9 cellular contexts compared by ENCODE assay signal in the genomic region with DNA sequence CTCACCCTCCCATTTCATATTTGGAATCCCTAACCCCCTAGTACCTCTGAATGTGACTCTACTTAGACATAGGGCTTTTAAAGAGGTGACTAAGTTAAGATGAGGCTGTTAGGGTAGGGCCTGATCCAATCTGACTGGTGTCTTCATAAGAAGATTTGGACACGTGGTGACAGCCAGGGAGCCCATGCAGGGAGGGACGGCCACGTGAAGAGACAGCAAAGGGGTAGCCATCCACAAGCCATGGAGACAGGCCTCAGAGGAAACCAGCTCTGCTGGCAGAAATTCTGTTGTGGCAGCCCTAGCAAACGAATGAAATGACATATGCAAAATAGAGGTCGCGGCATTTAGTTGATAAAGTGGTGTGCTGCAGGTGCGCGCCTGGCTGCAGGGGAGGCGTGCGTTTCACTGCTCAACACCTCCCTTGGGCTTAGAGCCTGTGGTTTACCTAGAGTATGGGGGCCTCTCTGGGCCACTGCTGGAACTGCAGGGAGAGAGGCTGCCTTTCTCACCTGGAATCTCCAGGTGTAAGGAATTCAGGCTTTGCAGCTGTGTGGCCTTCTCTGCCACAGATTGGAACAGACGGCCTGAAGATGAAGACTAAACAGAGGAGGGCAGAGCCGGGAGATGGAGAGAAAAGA. TPM values are rescaled to one million over a fixed set of nuclear protein-coding genes. Genes with fewer than 3 reads are reported as not detected.
DNase-seq lines count a peak whose midpoint lies in the region; ATAC-seq and TF ChIP-seq lines count a peak whose summit lies in the region.
"Had no signal": no experiment of that assay in that cellular context is flagged by ENCODE, and none has a peak within 500 bp of the region (broad histone marks: within the 10 kb centered on the region; RNA-seq: fewer than 3 reads in every experiment).

No MANE protein-coding gene starts in this region.

- H3K23ac ChIP-seq in mesendoderm (ENCODE audit: low read length) = no peak overlapping the region

- H3K4me1 ChIP-seq in BLaER1 treated with 17β-estradiol and CSF1 and Interleukin-3, amounts not matched to agents 10 nM and 100 nM = peaks cover 0 to 24% (median 22%) of the 10 kb centered on the region in 10 experiments; a peak in 16 of 20 replicates
- H3K4me1 ChIP-seq in mammary epithelial cell (ENCODE audit: insufficient read depth, low read length) = peaks cover 14% of the 10 kb centered on the region
- no peaks in the 10 kb centered on the region for H3K4me1 ChIP-seq in mesendoderm (ENCODE audit: control insufficient read depth, low read depth, low read length)
- H3K4me1 ChIP-seq in vagina = no peaks in the 10 kb centered on the region

- dilution Hi-C loops in mammary epithelial cell (cut with HindIII; ENCODE audit: low sequenced_read_pairs) = loop anchor here (5.0 to 10.0 kb wide), 2 partner anchors 57 to 490 kb away; no protein-coding TSS in a partner anchor

- H2BK15ac ChIP-seq in mesendoderm (replicated peaks; ENCODE audit: low read depth) = no peak overlapping the region

- DNase-seq in SHP77 (lab: John Stamatoyannopoulos, UW) = peak; percentile 10 to 66
- peak; percentile 64 for DNase-seq in mammary epithelial cell
- DNase-seq in mesendoderm = peak; percentile 81
- DNase-seq in posterior vena cava (ENCODE audit: low spot score) = no peak
- no peak for DNase-seq in vagina (ENCODE audit: extremely low spot score in 2 of 2)

- no peak for TF ChIP-seq POLR2A in vagina (IDR thresholded peaks at IDR 0.05)

- intact Hi-C loops in mammary epithelial cell (cut with micrococcal nuclease) = loop anchor here (1.0 to 10.0 kb wide), 8 partner anchors 35 to 440 kb away; partner anchors contain the start of genes ABLIM3 and ADRB2
- intact Hi-C loops in posterior vena cava (cut with DNase I) = no loop called here
- intact Hi-C loops in vagina (cut with DNase I) = loop anchor here (10.0 kb wide), 1 partner anchor 300 kb away; no protein-coding TSS in a partner anchor

- H3K79me1 ChIP-seq in mesendoderm (ENCODE audit: low read length) = no peaks in the 10 kb centered on the region

- no peak overlapping the region for H3K56ac ChIP-seq in mesendoderm (ENCODE audit: low read length)

- no peak overlapping the region for H2BK120ac ChIP-seq in mesendoderm (ENCODE audit: low read depth, low read length)

- H2AFZ ChIP-seq in mammary epithelial cell (ENCODE audit: low read depth, low read length) = no peak overlapping the region

- H3K4me2 ChIP-seq in BLaER1 treated with 17β-estradiol and CSF1 and Interleukin-3, amounts not matched to agents 10 nM and 100 nM = peak overlapping the region in 8 of 11 experiments; percentile 22 to 69 (median 56); a peak in 14 of 22 replicates
- H3K4me2 ChIP-seq in mammary epithelial cell (ENCODE audit: insufficient read depth, low read depth, low read length) (no peak overlapping the region), mesendoderm (ENCODE audit: low read length) (no peak overlapping the region)

- H4K20me1 ChIP-seq in BLaER1 treated with 17β-estradiol and CSF1 and Interleukin-3, amounts not matched to agents 10 nM and 100 nM = no peaks in the 10 kb centered on the region
- no peaks in the 10 kb centered on the region for H4K20me1 ChIP-seq in mammary epithelial cell (ENCODE audit: insufficient read depth, low read length)

- CTCF ChIA-PET in mammary epithelial cell (lab: Charles Lee; ENCODE audit: low non-redundant PET) = interaction anchor here (0.7 to 0.9 kb wide), 3 partner anchors 14 to 127 kb away, joined by 4 to 8 read pairs (median 4); no protein-coding TSS in a partner anchor

- peaks cover 10 to 17% (median 13%) of the 10 kb centered on the region in 11 experiments for H3K9me3 ChIP-seq in BLaER1 treated with 17β-estradiol and CSF1 and Interleukin-3, amounts not matched to agents 10 nM and 100 nM (replicated peaks in 1 of 11)
- H3K9me3 ChIP-seq in mammary epithelial cell (replicated peaks; ENCODE audit: insufficient read depth, low read length) (no peaks in the 10 kb centered on the region), vagina (no peaks in the 10 kb centered on the region)

- no peak overlapping the region for H3K18ac ChIP-seq in mesendoderm (ENCODE audit: low read length)

- H2AK5ac ChIP-seq in mesendoderm (ENCODE audit: low read length) = no peak overlapping the region

- no peaks in the 10 kb centered on the region for H3K36me3 ChIP-seq in BLaER1 treated with 17β-estradiol and CSF1 and Interleukin-3, amounts not matched to agents 10 nM and 100 nM
- H3K36me3 ChIP-seq in mammary epithelial cell (ENCODE audit: insufficient read depth, low read length) (no peaks in the 10 kb centered on the region), mesendoderm (ENCODE audit: control insufficient read depth, insufficient read depth, low read length) (no peaks in the 10 kb centered on the region), vagina (no peaks in the 10 kb centered on the region)
- H3K36me3 ChIP-seq: thoracic aorta had no signal

- no TSS peak for BruUV-seq in mammary epithelial cell (replicated peaks; lab: Mats Ljungman, UMichigan)

- 59% methylated on average over 12 of the region's 12 CpGs for WGBS in mammary epithelial cell (ENCODE audit: low coverage, missing lambda C conversion rate)
- WGBS in mesendoderm (ENCODE audit: extremely low coverage, insufficient coverage, low lambda C conversion rate) = no CpG with 5 or more reads among the region's 12 CpGs

- peak; percentile 86 for ATAC-seq in GM19372 (IDR thresholded peaks at IDR 0.05; ENCODE audit: low read depth, unreplicated experiment)
- ATAC-seq in HG03442 (IDR thresholded peaks at IDR 0.05; ENCODE audit: unreplicated experiment) = peak; percentile 86

- H3K27me3 ChIP-seq in BLaER1 treated with 17β-estradiol and CSF1 and Interleukin-3, amounts not matched to agents 10 nM and 100 nM = no peaks in the 10 kb centered on the region
- H3K27me3 ChIP-seq in mammary epithelial cell (ENCODE audit: insufficient read depth, low read length) (no peaks in the 10 kb centered on the region), mesendoderm (ENCODE audit: insufficient read depth, low read length, poor library complexity) (no peaks in the 10 kb centered on the region), vagina (no peaks in the 10 kb centered on the region)

- no peak overlapping the region for H2BK5ac ChIP-seq in mesendoderm (ENCODE audit: low read length)

- no peak overlapping the region for H4K8ac ChIP-seq in mesendoderm (ENCODE audit: low read depth, low read length)

- H4K5ac ChIP-seq in mesendoderm (ENCODE audit: low read length) = no peak overlapping the region

- in situ Hi-C loops in mammary epithelial cell (cut with MboI; ENCODE audit: low sequenced_read_pairs in 2 of 2) = loop anchor here (10.0 kb wide), 2 partner anchors 140 to 530 kb away; no protein-coding TSS in a partner anchor

- no peak overlapping the region for H3K4me3 ChIP-seq in BLaER1 treated with 17β-estradiol and CSF1 and Interleukin-3, amounts not matched to agents 10 nM and 100 nM
- H3K4me3 ChIP-seq in mammary epithelial cell (replicated peaks in 1 of 3; ENCODE audit: insufficient read depth in 1 of 3, low read depth in 2 of 3, low read length in 3 of 3) (no peak overlapping the region), mesendoderm (ENCODE audit: low read length) (no peak overlapping the region), vagina (no peak overlapping the region)
- H3K4me3 ChIP-seq: thoracic aorta had no signal

- H3K9ac ChIP-seq in BLaER1 treated with 17β-estradiol and CSF1 and Interleukin-3, amounts not matched to agents 10 nM and 100 nM = no peak overlapping the region
- no peak overlapping the region for H3K9ac ChIP-seq in mammary epithelial cell (ENCODE audit: insufficient read depth, low read length)
- H3K9ac ChIP-seq in mesendoderm (ENCODE audit: low read length) = no peak overlapping the region

- H3K79me2 ChIP-seq in mammary epithelial cell (ENCODE audit: insufficient read depth, low read length) (no peaks in the 10 kb centered on the region), mesendoderm (ENCODE audit: control insufficient read depth, insufficient read depth, low read length) (no peaks in the 10 kb centered on the region)

- no peak overlapping the region for H3K4ac ChIP-seq in mesendoderm (ENCODE audit: low read depth, low read length)

- no peak overlapping the region for H3K27ac ChIP-seq in BLaER1 treated with 17β-estradiol and CSF1 and Interleukin-3, amounts not matched to agents 10 nM and 100 nM
- H3K27ac ChIP-seq in mammary epithelial cell (ENCODE audit: insufficient read depth, low read depth, low read length) (no peak overlapping the region), mesendoderm (ENCODE audit: low read depth, low read length) (no peak overlapping the region), vagina (no peak overlapping the region)
- H3K27ac ChIP-seq: thoracic aorta had no signal

- peak; percentile 80 to 87 for TF ChIP-seq CTCF in mammary epithelial cell (conservative IDR thresholded peaks at IDR 0.05 in 1 of 2, IDR thresholded peaks at IDR 0.05 in 1 of 2; ENCODE audit: extremely low read depth in 1 of 2, insufficient read depth in 1 of 2, low read depth in 1 of 2, low read length in 2 of 2)
- peak in 1 of 3 experiments; percentile 8 for TF ChIP-seq CTCF in vagina (IDR thresholded peaks at IDR 0.05)

RNA-seq across cellular contexts. Expression of gene AFAP1L1, which starts 7.1 kb away (rescaled TPM):
- total RNA-seq in mammary epithelial cell (10 to 100 TPM; 19.0 to 23.2 TPM), posterior vena cava (10 to 100 TPM; 17.9 to 30.3 TPM), vagina (14.7 TPM)
- polyA plus RNA-seq in mammary epithelial cell = 6.3 TPM
- 18.6 TPM for polyA minus RNA-seq in mammary epithelial cell
- 2.1 TPM for polyA plus RNA-seq in mesendoderm (2013, experiment 1 of 2)
- 1.8 TPM for polyA plus RNA-seq in mesendoderm (2013, experiment 2 of 2)

Comparison
In these comparisons a context has a peak if more than half of its experiments do, and no peak if none do; other contexts are left out.
1. H3K4me2 ChIP-seq: peak in BLaER1 treated with 17β-estradiol and CSF1 and Interleukin-3, amounts not matched to agents 10 nM and 100 nM (8 of 11); none in mammary epithelial cell (single experiment) and mesendoderm (single experiment).
2. DNase-seq: peak in SHP77 (2 of 2), mammary epithelial cell (single experiment) and mesendoderm (single experiment); none in posterior vena cava (single experiment) and vagina (0 of 2).
3. intact Hi-C loops: an anchor here in mammary epithelial cell (1.0 to 10.0 kb wide) and vagina (10.0 kb wide); none called in posterior vena cava.